9 cellular contexts compared by ENCODE assay signal in genomic region chr11:6926208-6927029, GRCh38. TPM values are rescaled to one million over a fixed set of nuclear protein-coding genes. Genes with fewer than 3 reads are reported as not detected.
A peak's percentile ranks its signal among the peaks of the same experiment; 100 is the strongest.
DNase-seq lines count a peak whose midpoint lies in the region; ATAC-seq, FAIRE-seq and TF ChIP-seq lines count a peak whose summit lies in the region.
"Had no signal": no experiment of that assay in that cellular context is flagged by ENCODE, and none has a peak within 500 bp of the region (broad histone marks: within the 10 kb centered on the region; RNA-seq: fewer than 3 reads in every experiment).

Gene ZNF215 (plus strand): TSS chr11:6926426. CDS start chr11:6932273, 5,847 bp downstream.

- DNase-seq in ELF-1 (ENCODE audit: low read depth, low spot score) (peak; percentile 92), HPDE6-E6E7 (ENCODE audit: extremely low spot score) (peak; percentile 38), bronchial epithelial cell (ENCODE audit: low read depth) (peak; percentile 81), inferior parietal cortex (ENCODE audit: extremely low spot score) (peak; percentile 65), cortex of kidney (lab: John Stamatoyannopoulos, UW) (no peak)

- TF ChIP-seq POLR2A in Raji (IDR thresholded peaks at IDR 0.05; ENCODE audit: insufficient read depth, low read depth, low read length) = peak; percentile 61

- peak within 1 kb of the TSS; percentile 52 for H3K4me3 ChIP-seq in bronchial epithelial cell (ENCODE audit: low read depth, low read length)
- H3K4me3 ChIP-seq in skin epidermis = peak within 1 kb of the TSS; percentile 49 to 73 (median 59)

- H3K27me3 ChIP-seq in bronchial epithelial cell (ENCODE audit: control insufficient read depth, insufficient read depth, low read length) = no peaks in the 10 kb centered on the region

- no peaks in the 10 kb centered on the region for H3K36me3 ChIP-seq in bronchial epithelial cell (ENCODE audit: control insufficient read depth, insufficient read depth, low read length)

- H3K27ac ChIP-seq in skin epidermis = peak within 1 kb of the TSS in 14 of 21 experiments; percentile 11 to 71 (median 42)

- FAIRE-seq in bronchial epithelial cell (lab: Jason Lieb, UNC) = no peak
- FAIRE-seq: endometrium had no signal

- TF ChIP-seq CTCF in bronchial epithelial cell (IDR thresholded peaks at IDR 0.05; ENCODE audit: insufficient read depth, low read length, severe bottlenecking) = no peak

- ATAC-seq in GM21423 (IDR thresholded peaks at IDR 0.05; ENCODE audit: unreplicated experiment) = peak; percentile 55

RNA-seq across cellular contexts. Expression of gene ZNF215, which starts in this region (rescaled TPM):
- 4.7 and 6.1 TPM in 2 replicates for total RNA-seq in bronchial epithelial cell
